25 cellular contexts compared by ENCODE assay signal in genomic region chr9:78697653-78698052, GRCh38.
"Had no signal": no experiment of that assay in that cellular context is flagged by ENCODE, and none has a peak within 500 bp of the region (broad histone marks: within the 10 kb centered on the region; RNA-seq: fewer than 3 reads in every experiment).

No MANE protein-coding gene starts in this region.

- H3K27me3 Mint-ChIP-seq: memory B cell had no signal

- H3K4me1 Mint-ChIP-seq: immature natural killer cell; mesothelial cell of epicardium; natural killer cell; neural crest cell; stimulated activated effector memory CD8-positive, alpha-beta T cell treated with anti-CD3 and anti-CD28 coated beads, Interleukin-12 subunit alpha, Interleukin-12 subunit beta, amount 100 ng/mL, for 72 hours had no signal

- ATAC-seq: esophagus mucosa; gastrocnemius medialis; left cardiac atrium; lower lobe of right lung; natural killer cell; psoas muscle; right lobe of liver; stimulated activated effector memory CD8-positive, alpha-beta T cell treated with anti-CD3 and anti-CD28 coated beads, Interleukin-12 subunit alpha, Interleukin-12 subunit beta, amount 100 ng/mL, for 72 hours; stimulated activated naive CD8-positive, alpha-beta T cell treated with anti-CD3 and anti-CD28 coated beads, Interleukin-15, Interleukin-2, amounts not matched to agents 100 U/mL and 50 U/mL, for 24 hours had no signal

- DNase-seq: cortex of kidney; dorsolateral prefrontal cortex; effector CD8-positive, alpha-beta T cell; gastrocnemius medialis; glutamatergic neuron; immature natural killer cell; left cardiac atrium; left ventricle myocardium inferior; lower lobe of right lung; natural killer cell; occipital lobe; psoas muscle; retina; right lobe of liver; stimulated activated CD4-positive, alpha-beta T cell treated with anti-CD3 and anti-CD28 coated beads, Interleukin-4, amount 100 ng/mL, for 1 hour; stimulated activated CD8-positive, alpha-beta memory T cell treated with anti-CD3 and anti-CD28 coated beads, Interleukin-4, amount 100 ng/mL, for 48 hours; stimulated activated naive CD8-positive, alpha-beta T cell treated with anti-CD3 and anti-CD28 coated beads, Interleukin-15, Interleukin-2, amounts not matched to agents 100 U/mL and 50 U/mL, for 24 hours; thyroid gland had no signal

- H3K9me3 ChIP-seq: gastrocnemius medialis, left ventricle myocardium inferior, lower lobe of right lung, psoas muscle, right lobe of liver, suprapubic skin, thyroid gland had no signal

- H3K27ac Mint-ChIP-seq: immature natural killer cell; memory B cell; mesothelial cell of epicardium; natural killer cell; stimulated activated effector memory CD8-positive, alpha-beta T cell treated with anti-CD3 and anti-CD28 coated beads, Interleukin-12 subunit alpha, Interleukin-12 subunit beta, amount 100 ng/mL, for 72 hours; type B pancreatic cell had no signal

- H3K27ac ChIP-seq: dorsolateral prefrontal cortex, gastrocnemius medialis, left ventricle myocardium inferior, lower lobe of right lung, psoas muscle, right lobe of liver, suprapubic skin, thyroid gland had no signal

- H3K36me3 ChIP-seq: gastrocnemius medialis, left ventricle myocardium inferior, lower lobe of right lung, right lobe of liver, suprapubic skin, thyroid gland had no signal

- H3K4me1 ChIP-seq: gastrocnemius medialis, left ventricle myocardium inferior, lower lobe of right lung, psoas muscle, right lobe of liver, suprapubic skin, thyroid gland had no signal

- H3K27me3 ChIP-seq: gastrocnemius medialis, right lobe of liver, suprapubic skin, thyroid gland had no signal

- H3K4me3 Mint-ChIP-seq: immature natural killer cell; memory B cell; mesothelial cell of epicardium; natural killer cell; neural crest cell; stimulated activated effector memory CD8-positive, alpha-beta T cell treated with anti-CD3 and anti-CD28 coated beads, Interleukin-12 subunit alpha, Interleukin-12 subunit beta, amount 100 ng/mL, for 72 hours; type B pancreatic cell had no signal

- H3K36me3 Mint-ChIP-seq: immature natural killer cell; memory B cell; mesothelial cell of epicardium; natural killer cell; stimulated activated effector memory CD8-positive, alpha-beta T cell treated with anti-CD3 and anti-CD28 coated beads, Interleukin-12 subunit alpha, Interleukin-12 subunit beta, amount 100 ng/mL, for 72 hours; type B pancreatic cell had no signal

- H3K9me3 Mint-ChIP-seq: memory B cell, mesothelial cell of epicardium, neural crest cell, type B pancreatic cell had no signal

- H3K4me3 ChIP-seq: dorsolateral prefrontal cortex, gastrocnemius medialis, left ventricle myocardium inferior, lower lobe of right lung, psoas muscle, right lobe of liver, suprapubic skin, thyroid gland had no signal
